1 cellular context compared by ENCODE assay signal in genomic region chr7:133252858-133253521, GRCh38.
A peak's percentile ranks its signal among the peaks of the same experiment; 100 is the strongest.
TF ChIP-seq lines count a peak whose summit lies in the region.

EXOC4 (plus strand) TSS chr7:133253078.

TF ChIP-seq in K562, 482 proteins besides CTCF, POLR2A, EP300 and RAD21 (continued from another document and continues in another):
- TF ChIP-seq ZMIZ1 (IDR thresholded peaks at IDR 0.05; ENCODE audit: low read depth in 2 of 2, low read length in 2 of 2) (0 out of 4 replicates have a peak, but pooled peaks of 1 of the 2 experiments have one; percentile 60), BHLHE40 (IDR thresholded peaks at IDR 0.05; ENCODE audit: low read length) (peak; percentile 63), MYNN (IDR thresholded peaks at IDR 0.05) (no peak), MYNN (CRISPR knock-in tag; IDR thresholded peaks at IDR 0.05) (no peak), HNRNPH1 (optimal IDR thresholded peaks at IDR 0.05; ENCODE audit: low read depth, low read length) (no peak), ATF7 (IDR thresholded peaks at IDR 0.05) (peak; percentile 76), RCOR1 (IDR thresholded peaks at IDR 0.05; ENCODE audit: borderline replicate concordance in 1 of 2, low read depth in 2 of 2, low read length in 2 of 2) (0 out of 4 replicates have a peak, but pooled peaks of 1 of the 2 experiments have one; percentile 13), DLX4 (CRISPR knock-in tag; IDR thresholded peaks at IDR 0.05) (no peak), ZC3H8 (IDR thresholded peaks at IDR 0.05) (no peak), XRCC4 (IDR thresholded peaks at IDR 0.05; ENCODE audit: extremely low read depth, insufficient read depth, insufficient read length) (no peak), JUND (IDR thresholded peaks at IDR 0.05; ENCODE audit: borderline replicate concordance, low read depth, low read length) (peak; percentile 43), JUND (tag; IDR thresholded peaks at IDR 0.05; ENCODE audit: borderline replicate concordance, low read depth, low read length) (peak; percentile 30; the same call in 1 of the 3 replicates), RUNX1 (IDR thresholded peaks at IDR 0.05; ENCODE audit: low read depth) (no peak), EGR1 (conservative IDR thresholded peaks at IDR 0.05) (0 out of 2 replicates have a peak, but pooled peaks have one; percentile 6), CHD2 (IDR thresholded peaks at IDR 0.05; ENCODE audit: low read depth, low read length) (peak; percentile 83), STAG1 (CRISPR knock-in tag; IDR thresholded peaks at IDR 0.05; ENCODE audit: borderline replicate concordance) (no peak), ZNF444 (CRISPR knock-in tag; IDR thresholded peaks at IDR 0.05) (no peak), MAFK (IDR thresholded peaks at IDR 0.05; ENCODE audit: low read length) (peak; percentile 86), SREBF2 (CRISPR knock-in tag; IDR thresholded peaks at IDR 0.05) (0 out of 2 replicates have a peak, but pooled peaks have one; percentile 59), COPS2 (conservative IDR thresholded peaks at IDR 0.05) (no peak), SAP30 (IDR thresholded peaks at IDR 0.05; ENCODE audit: borderline replicate concordance, insufficient read depth, low read depth, low read length, poor library complexity, severe bottlenecking) (peak; percentile 91), CHD1 (IDR thresholded peaks at IDR 0.05; ENCODE audit: low read length) (peak; percentile 81), ZNF586 (CRISPR knock-in tag; conservative IDR thresholded peaks at IDR 0.05) (no peak), MYBL2 (IDR thresholded peaks at IDR 0.05; ENCODE audit: low read depth) (no peak), MYBL2 (CRISPR knock-in tag; IDR thresholded peaks at IDR 0.05; ENCODE audit: borderline replicate concordance) (no peak)
- TF ChIP-seq, protein P1, sequence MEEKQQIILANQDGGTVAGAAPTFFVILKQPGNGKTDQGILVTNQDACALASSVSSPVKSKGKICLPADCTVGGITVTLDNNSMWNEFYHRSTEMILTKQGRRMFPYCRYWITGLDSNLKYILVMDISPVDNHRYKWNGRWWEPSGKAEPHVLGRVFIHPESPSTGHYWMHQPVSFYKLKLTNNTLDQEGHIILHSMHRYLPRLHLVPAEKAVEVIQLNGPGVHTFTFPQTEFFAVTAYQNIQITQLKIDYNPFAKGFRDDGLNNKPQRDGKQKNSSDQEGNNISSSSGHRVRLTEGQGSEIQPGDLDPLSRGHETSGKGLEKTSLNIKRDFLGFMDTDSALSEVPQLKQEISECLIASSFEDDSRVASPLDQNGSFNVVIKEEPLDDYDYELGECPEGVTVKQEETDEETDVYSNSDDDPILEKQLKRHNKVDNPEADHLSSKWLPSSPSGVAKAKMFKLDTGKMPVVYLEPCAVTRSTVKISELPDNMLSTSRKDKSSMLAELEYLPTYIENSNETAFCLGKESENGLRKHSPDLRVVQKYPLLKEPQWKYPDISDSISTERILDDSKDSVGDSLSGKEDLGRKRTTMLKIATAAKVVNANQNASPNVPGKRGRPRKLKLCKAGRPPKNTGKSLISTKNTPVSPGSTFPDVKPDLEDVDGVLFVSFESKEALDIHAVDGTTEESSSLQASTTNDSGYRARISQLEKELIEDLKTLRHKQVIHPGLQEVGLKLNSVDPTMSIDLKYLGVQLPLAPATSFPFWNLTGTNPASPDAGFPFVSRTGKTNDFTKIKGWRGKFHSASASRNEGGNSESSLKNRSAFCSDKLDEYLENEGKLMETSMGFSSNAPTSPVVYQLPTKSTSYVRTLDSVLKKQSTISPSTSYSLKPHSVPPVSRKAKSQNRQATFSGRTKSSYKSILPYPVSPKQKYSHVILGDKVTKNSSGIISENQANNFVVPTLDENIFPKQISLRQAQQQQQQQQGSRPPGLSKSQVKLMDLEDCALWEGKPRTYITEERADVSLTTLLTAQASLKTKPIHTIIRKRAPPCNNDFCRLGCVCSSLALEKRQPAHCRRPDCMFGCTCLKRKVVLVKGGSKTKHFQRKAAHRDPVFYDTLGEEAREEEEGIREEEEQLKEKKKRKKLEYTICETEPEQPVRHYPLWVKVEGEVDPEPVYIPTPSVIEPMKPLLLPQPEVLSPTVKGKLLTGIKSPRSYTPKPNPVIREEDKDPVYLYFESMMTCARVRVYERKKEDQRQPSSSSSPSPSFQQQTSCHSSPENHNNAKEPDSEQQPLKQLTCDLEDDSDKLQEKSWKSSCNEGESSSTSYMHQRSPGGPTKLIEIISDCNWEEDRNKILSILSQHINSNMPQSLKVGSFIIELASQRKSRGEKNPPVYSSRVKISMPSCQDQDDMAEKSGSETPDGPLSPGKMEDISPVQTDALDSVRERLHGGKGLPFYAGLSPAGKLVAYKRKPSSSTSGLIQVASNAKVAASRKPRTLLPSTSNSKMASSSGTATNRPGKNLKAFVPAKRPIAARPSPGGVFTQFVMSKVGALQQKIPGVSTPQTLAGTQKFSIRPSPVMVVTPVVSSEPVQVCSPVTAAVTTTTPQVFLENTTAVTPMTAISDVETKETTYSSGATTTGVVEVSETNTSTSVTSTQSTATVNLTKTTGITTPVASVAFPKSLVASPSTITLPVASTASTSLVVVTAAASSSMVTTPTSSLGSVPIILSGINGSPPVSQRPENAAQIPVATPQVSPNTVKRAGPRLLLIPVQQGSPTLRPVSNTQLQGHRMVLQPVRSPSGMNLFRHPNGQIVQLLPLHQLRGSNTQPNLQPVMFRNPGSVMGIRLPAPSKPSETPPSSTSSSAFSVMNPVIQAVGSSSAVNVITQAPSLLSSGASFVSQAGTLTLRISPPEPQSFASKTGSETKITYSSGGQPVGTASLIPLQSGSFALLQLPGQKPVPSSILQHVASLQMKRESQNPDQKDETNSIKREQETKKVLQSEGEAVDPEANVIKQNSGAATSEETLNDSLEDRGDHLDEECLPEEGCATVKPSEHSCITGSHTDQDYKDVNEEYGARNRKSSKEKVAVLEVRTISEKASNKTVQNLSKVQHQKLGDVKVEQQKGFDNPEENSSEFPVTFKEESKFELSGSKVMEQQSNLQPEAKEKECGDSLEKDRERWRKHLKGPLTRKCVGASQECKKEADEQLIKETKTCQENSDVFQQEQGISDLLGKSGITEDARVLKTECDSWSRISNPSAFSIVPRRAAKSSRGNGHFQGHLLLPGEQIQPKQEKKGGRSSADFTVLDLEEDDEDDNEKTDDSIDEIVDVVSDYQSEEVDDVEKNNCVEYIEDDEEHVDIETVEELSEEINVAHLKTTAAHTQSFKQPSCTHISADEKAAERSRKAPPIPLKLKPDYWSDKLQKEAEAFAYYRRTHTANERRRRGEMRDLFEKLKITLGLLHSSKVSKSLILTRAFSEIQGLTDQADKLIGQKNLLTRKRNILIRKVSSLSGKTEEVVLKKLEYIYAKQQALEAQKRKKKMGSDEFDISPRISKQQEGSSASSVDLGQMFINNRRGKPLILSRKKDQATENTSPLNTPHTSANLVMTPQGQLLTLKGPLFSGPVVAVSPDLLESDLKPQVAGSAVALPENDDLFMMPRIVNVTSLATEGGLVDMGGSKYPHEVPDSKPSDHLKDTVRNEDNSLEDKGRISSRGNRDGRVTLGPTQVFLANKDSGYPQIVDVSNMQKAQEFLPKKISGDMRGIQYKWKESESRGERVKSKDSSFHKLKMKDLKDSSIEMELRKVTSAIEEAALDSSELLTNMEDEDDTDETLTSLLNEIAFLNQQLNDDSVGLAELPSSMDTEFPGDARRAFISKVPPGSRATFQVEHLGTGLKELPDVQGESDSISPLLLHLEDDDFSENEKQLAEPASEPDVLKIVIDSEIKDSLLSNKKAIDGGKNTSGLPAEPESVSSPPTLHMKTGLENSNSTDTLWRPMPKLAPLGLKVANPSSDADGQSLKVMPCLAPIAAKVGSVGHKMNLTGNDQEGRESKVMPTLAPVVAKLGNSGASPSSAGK (IDR thresholded peaks at IDR 0.05) = no peak
- TF ChIP-seq, protein P2, sequence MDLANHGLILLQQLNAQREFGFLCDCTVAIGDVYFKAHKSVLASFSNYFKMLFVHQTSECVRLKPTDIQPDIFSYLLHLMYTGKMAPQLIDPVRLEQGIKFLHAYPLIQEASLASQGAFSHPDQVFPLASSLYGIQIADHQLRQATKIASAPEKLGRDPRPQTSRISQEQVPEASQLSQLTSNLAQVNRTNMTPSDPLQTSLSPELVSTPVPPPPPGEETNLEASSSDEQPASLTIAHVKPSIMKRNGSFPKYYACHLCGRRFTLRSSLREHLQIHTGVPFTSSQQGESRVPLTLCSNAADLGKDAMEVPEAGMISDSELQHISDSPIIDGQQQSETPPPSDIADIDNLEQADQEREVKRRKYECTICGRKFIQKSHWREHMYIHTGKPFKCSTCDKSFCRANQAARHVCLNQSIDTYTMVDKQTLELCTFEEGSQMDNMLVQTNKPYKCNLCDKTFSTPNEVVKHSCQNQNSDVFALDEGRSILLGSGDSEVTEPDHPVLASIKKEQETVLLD (IDR thresholded peaks at IDR 0.05) = peak; percentile 28; the same call in 1 of the 2 replicates
- TF ChIP-seq, protein P3, sequence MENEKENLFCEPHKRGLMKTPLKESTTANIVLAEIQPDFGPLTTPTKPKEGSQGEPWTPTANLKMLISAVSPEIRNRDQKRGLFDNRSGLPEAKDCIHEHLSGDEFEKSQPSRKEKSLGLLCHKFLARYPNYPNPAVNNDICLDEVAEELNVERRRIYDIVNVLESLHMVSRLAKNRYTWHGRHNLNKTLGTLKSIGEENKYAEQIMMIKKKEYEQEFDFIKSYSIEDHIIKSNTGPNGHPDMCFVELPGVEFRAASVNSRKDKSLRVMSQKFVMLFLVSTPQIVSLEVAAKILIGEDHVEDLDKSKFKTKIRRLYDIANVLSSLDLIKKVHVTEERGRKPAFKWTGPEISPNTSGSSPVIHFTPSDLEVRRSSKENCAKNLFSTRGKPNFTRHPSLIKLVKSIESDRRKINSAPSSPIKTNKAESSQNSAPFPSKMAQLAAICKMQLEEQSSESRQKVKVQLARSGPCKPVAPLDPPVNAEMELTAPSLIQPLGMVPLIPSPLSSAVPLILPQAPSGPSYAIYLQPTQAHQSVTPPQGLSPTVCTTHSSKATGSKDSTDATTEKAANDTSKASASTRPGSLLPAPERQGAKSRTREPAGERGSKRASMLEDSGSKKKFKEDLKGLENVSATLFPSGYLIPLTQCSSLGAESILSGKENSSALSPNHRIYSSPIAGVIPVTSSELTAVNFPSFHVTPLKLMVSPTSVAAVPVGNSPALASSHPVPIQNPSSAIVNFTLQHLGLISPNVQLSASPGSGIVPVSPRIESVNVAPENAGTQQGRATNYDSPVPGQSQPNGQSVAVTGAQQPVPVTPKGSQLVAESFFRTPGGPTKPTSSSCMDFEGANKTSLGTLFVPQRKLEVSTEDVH (IDR thresholded peaks at IDR 0.05; ENCODE audit: low read depth, partially characterized antibody) = peak; percentile 80
- TF ChIP-seq, protein P4, sequence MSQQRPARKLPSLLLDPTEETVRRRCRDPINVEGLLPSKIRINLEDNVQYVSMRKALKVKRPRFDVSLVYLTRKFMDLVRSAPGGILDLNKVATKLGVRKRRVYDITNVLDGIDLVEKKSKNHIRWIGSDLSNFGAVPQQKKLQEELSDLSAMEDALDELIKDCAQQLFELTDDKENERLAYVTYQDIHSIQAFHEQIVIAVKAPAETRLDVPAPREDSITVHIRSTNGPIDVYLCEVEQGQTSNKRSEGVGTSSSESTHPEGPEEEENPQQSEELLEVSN (IDR thresholded peaks at IDR 0.05; ENCODE audit: borderline replicate concordance in 1 of 2, extremely low read depth in 1 of 2, insufficient read depth in 1 of 2, insufficient read length in 1 of 2, low read depth in 1 of 2, low read length in 1 of 2, poor library complexity in 1 of 2, severe bottlenecking in 1 of 2) = peak in 1 of 2 experiments; percentile 46
- TF ChIP-seq, protein P5, sequence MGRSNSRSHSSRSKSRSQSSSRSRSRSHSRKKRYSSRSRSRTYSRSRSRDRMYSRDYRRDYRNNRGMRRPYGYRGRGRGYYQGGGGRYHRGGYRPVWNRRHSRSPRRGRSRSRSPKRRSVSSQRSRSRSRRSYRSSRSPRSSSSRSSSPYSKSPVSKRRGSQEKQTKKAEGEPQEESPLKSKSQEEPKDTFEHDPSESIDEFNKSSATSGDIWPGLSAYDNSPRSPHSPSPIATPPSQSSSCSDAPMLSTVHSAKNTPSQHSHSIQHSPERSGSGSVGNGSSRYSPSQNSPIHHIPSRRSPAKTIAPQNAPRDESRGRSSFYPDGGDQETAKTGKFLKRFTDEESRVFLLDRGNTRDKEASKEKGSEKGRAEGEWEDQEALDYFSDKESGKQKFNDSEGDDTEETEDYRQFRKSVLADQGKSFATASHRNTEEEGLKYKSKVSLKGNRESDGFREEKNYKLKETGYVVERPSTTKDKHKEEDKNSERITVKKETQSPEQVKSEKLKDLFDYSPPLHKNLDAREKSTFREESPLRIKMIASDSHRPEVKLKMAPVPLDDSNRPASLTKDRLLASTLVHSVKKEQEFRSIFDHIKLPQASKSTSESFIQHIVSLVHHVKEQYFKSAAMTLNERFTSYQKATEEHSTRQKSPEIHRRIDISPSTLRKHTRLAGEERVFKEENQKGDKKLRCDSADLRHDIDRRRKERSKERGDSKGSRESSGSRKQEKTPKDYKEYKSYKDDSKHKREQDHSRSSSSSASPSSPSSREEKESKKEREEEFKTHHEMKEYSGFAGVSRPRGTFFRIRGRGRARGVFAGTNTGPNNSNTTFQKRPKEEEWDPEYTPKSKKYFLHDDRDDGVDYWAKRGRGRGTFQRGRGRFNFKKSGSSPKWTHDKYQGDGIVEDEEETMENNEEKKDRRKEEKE (IDR thresholded peaks at IDR 0.05; ENCODE audit: borderline replicate concordance in 1 of 2, control insufficient read depth in 1 of 2, low read depth in 2 of 2, low read length in 1 of 2) = no peak
